In the genomic region with DNA sequence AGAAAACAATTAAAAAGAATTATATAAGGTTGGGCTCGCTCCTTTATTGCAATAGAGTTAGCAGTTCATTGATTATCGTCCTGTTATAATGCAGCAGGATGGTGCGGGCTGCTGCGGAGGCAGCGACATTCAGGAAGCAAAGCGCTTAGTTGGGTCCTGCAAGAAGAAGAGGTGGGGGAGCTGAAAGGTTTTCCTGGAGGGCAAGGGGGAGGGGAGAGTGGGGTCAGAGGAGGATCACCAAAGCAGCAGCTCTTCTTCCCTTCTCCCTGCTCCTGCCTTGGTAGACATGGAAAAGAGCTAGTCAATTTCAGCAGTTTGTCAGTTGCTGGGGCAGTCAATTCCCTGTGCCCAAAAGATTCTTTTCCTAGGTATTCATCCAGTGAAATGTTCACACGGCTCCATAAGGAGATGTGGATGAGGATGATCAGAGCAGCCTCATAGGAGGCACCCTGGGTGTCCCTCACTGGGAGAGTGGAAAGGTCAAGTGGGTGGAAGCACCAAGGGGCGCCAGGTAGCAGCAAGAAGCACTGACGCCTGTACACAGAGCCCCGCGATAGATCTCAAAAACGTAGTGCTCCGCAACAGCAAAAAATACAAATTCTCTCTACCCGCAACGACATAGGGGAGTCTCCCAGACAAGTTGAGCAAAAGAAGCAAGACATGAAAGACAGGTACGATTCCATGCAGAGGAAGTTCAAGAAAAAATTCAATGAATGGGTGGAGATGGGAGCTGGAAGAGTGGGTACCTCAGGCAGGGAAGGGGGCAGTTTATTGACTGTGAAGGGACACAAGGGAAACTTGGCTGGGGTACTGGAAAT, we compare ENCODE assay signal across 27 cellular contexts. TPM values are rescaled to one million over a fixed set of nuclear protein-coding genes. Genes with fewer than 3 reads are reported as not detected.
DNase-seq lines count a peak whose midpoint lies in the region; ATAC-seq, FAIRE-seq and TF ChIP-seq lines count a peak whose summit lies in the region.
"Had no signal": no experiment of that assay in that cellular context is flagged by ENCODE, and none has a peak within 500 bp of the region (broad histone marks: within the 10 kb centered on the region; RNA-seq: fewer than 3 reads in every experiment).

No MANE protein-coding gene starts in this region.

- no peak overlapping the region for H4K91ac ChIP-seq in IMR-90 (ENCODE audit: insufficient read depth, low read depth, low read length)

- H2AFZ ChIP-seq in IMR-90 (replicated peaks; ENCODE audit: low read length, poor library complexity) (peak overlapping the region; percentile 56), endothelial cell of umbilical vein (ENCODE audit: low read depth, low read length) (no peak overlapping the region)

- no peak overlapping the region for H3K4me3 ChIP-seq in Caco-2 (ENCODE audit: low read depth, low read length)
- H3K4me3 ChIP-seq in IMR-90 (ENCODE audit: insufficient read depth, low read depth, low read length) = no peak overlapping the region
- H3K4me3 ChIP-seq in endothelial cell of umbilical vein (replicated peaks in 1 of 3; ENCODE audit: insufficient read depth in 1 of 3, low read depth in 1 of 3, low read length in 3 of 3) = peak overlapping the region in 1 of 3 experiments; percentile 9
- H3K4me3 ChIP-seq in ovary = no peak overlapping the region
- H3K4me3 ChIP-seq: mucosa of descending colon, tibial artery had no signal

- H3K4me2 ChIP-seq in IMR-90 (ENCODE audit: low read depth, low read length) (no peak overlapping the region), endothelial cell of umbilical vein (ENCODE audit: insufficient read depth, low read length) (peak overlapping the region; percentile 39)

- dilution Hi-C loops in IMR-90 (cut with HindIII; ENCODE audit: low sequenced_read_pairs, unreplicated experiment) = no loop called here
- dilution Hi-C loops in endothelial cell of umbilical vein (cut with MboI; ENCODE audit: extremely low pct_ligation_motif_present, low sequenced_read_pairs) = no loop called here

- H3K36me3 Mint-ChIP-seq in Caco-2 (ENCODE audit: insufficient read depth, unreplicated experiment) (no peaks in the 10 kb centered on the region), neural crest cell (ENCODE audit: low read depth) (no peaks in the 10 kb centered on the region), T-helper 17 cell (ENCODE audit: low read depth) (peaks cover under 1% of the 10 kb centered on the region)
- H3K36me3 Mint-ChIP-seq in activated CD8-positive, alpha-beta T cell treated with anti-CD3 and anti-CD28 coated beads for 36 hours (ENCODE audit: low read depth) = no peaks in the 10 kb centered on the region
- H3K36me3 Mint-ChIP-seq: activated naive CD8-positive, alpha-beta T cell treated with anti-CD3 and anti-CD28 coated beads, Interleukin-2, amount 10 ng/mL, durations not matched to agents 7 days and 5 days; IgD-negative memory B cell had no signal

- no peaks in the 10 kb centered on the region for H3K36me3 ChIP-seq in Caco-2 (ENCODE audit: control insufficient read depth, insufficient read depth, low read length)
- no peaks in the 10 kb centered on the region for H3K36me3 ChIP-seq in IMR-90 (ENCODE audit: control insufficient read depth, insufficient read depth, low read length)
- no peaks in the 10 kb centered on the region for H3K36me3 ChIP-seq in endothelial cell of umbilical vein (ENCODE audit: control insufficient read depth in 2 of 2, extremely low read depth in 1 of 2, insufficient read depth in 2 of 2, low read length in 2 of 2)
- H3K36me3 ChIP-seq in ovary = no peaks in the 10 kb centered on the region
- H3K36me3 ChIP-seq: tibial artery had no signal

- H3K14ac ChIP-seq in IMR-90 (replicated peaks; ENCODE audit: low read depth, low read length) = no peak overlapping the region

- in situ Hi-C loops in IMR-90 (cut with MboI; ENCODE audit: low sequenced_read_pairs) = no loop called here

- no peak overlapping the region for H3K4ac ChIP-seq in IMR-90 (ENCODE audit: low read depth, low read length)

- 38% methylated on average over 4 of the region's 16 CpGs; no CpG with 5 or more reads in 1 of the 2 experiments for WGBS in IMR-90 (ENCODE audit: extremely low coverage in 2 of 2, insufficient read length in 1 of 2), 2 experiments
- 31 to 45% (median 38%) methylated on average over 16 of the region's 16 CpGs for WGBS in ovary, 3 donors

- H2BK15ac ChIP-seq in IMR-90 (ENCODE audit: low read depth, low read length) = no peak overlapping the region

- no peaks in the 10 kb centered on the region for H3K9me1 ChIP-seq in IMR-90 (ENCODE audit: insufficient read depth, low read length)
- no peaks in the 10 kb centered on the region for H3K9me1 ChIP-seq in endothelial cell of umbilical vein (replicated peaks; ENCODE audit: control insufficient read depth, extremely low read depth, insufficient read depth, low read length)

- H4K5ac ChIP-seq in IMR-90 (ENCODE audit: low read depth, low read length) = no peak overlapping the region

- H3K4me3 Mint-ChIP-seq in Caco-2 (ENCODE audit: unreplicated experiment) = peak overlapping the region; percentile 50
- H3K4me3 Mint-ChIP-seq in neural crest cell = peak overlapping the region; percentile 66
- H3K4me3 Mint-ChIP-seq in T-helper 17 cell = no peak overlapping the region
- H3K4me3 Mint-ChIP-seq in activated CD8-positive, alpha-beta T cell treated with anti-CD3 and anti-CD28 coated beads for 36 hours = no peak overlapping the region
- H3K4me3 Mint-ChIP-seq: activated naive CD8-positive, alpha-beta T cell treated with anti-CD3 and anti-CD28 coated beads, Interleukin-2, amount 10 ng/mL, durations not matched to agents 7 days and 5 days; activated T-helper 1 cell treated with anti-CD3 and anti-CD28 coated beads, Interleukin-12 subunit alpha, Interleukin-12 subunit beta, Interleukin-2, Interleukin-4 antibody, amounts not matched to agents 30 ng/mL and 10 ng/mL and 1 ng/mL, durations not matched to agents 14 hours and 24 hours and 36 hours had no signal

- TF ChIP-seq CTCF in Caco-2 (IDR thresholded peaks at IDR 0.05; ENCODE audit: insufficient read depth in 1 of 2, low read depth in 1 of 2, low read length in 1 of 2, severe bottlenecking in 1 of 2, unreplicated experiment in 1 of 2) (no peak), IMR-90 (conservative IDR thresholded peaks at IDR 0.05; ENCODE audit: low read depth, low read length) (no peak), endothelial cell of umbilical vein (IDR thresholded peaks at IDR 0.05; ENCODE audit: extremely low read depth in 1 of 2, insufficient read depth in 1 of 2, low read depth in 1 of 2, low read length in 2 of 2) (no peak), neural crest cell (conservative IDR thresholded peaks at IDR 0.05) (no peak), ovary (IDR thresholded peaks at IDR 0.05) (no peak)
- TF ChIP-seq CTCF in activated CD8-positive, alpha-beta T cell treated with anti-CD3 and anti-CD28 coated beads for 36 hours (IDR thresholded peaks at IDR 0.05) = no peak

- TF ChIP-seq RAD21 in IMR-90 (IDR thresholded peaks at IDR 0.05; ENCODE audit: low read length) = no peak

- H3K27me3 Mint-ChIP-seq in Caco-2 (ENCODE audit: insufficient read depth, unreplicated experiment) (no peaks in the 10 kb centered on the region), neural crest cell (ENCODE audit: low read depth) (peaks cover 5% of the 10 kb centered on the region), T-helper 17 cell (peaks cover 55% of the 10 kb centered on the region)
- H3K27me3 Mint-ChIP-seq in activated CD8-positive, alpha-beta T cell treated with anti-CD3 and anti-CD28 coated beads for 36 hours = peaks cover 27% of the 10 kb centered on the region

- peaks cover 31% of the 10 kb centered on the region for H3K4me1 Mint-ChIP-seq in Caco-2 (ENCODE audit: low read depth, unreplicated experiment)
- peaks cover 22% of the 10 kb centered on the region for H3K4me1 Mint-ChIP-seq in neural crest cell
- H3K4me1 Mint-ChIP-seq in T-helper 17 cell = peaks cover 5% of the 10 kb centered on the region
- peaks cover 4% of the 10 kb centered on the region for H3K4me1 Mint-ChIP-seq in activated CD8-positive, alpha-beta T cell treated with anti-CD3 and anti-CD28 coated beads for 36 hours (ENCODE audit: low read depth)
- H3K4me1 Mint-ChIP-seq: IgD-negative memory B cell had no signal

- TF ChIP-seq POLR2A in IMR-90 (IDR thresholded peaks at IDR 0.05; ENCODE audit: low read depth, low read length) = no peak
- TF ChIP-seq POLR2A in endothelial cell of umbilical vein (IDR thresholded peaks at IDR 0.05; ENCODE audit: low read depth, low read length) = no peak
- TF ChIP-seq POLR2A in ovary (IDR thresholded peaks at IDR 0.05) = no peak

- no peak for ATAC-seq in IMR-90 (ENCODE audit: low read depth)
- no peak for ATAC-seq in GM18517 (IDR thresholded peaks at IDR 0.05; ENCODE audit: unreplicated experiment)
- no peak for ATAC-seq in T-helper 17 cell
- no peak for ATAC-seq in activated CD8-positive, alpha-beta T cell treated with anti-CD3 and anti-CD28 coated beads for 36 hours
- ATAC-seq: esophagus mucosa; Panc1; stimulated activated naive CD8-positive, alpha-beta T cell treated with anti-CD3 and anti-CD28 coated beads, Interleukin-15, Interleukin-2, amounts not matched to agents 100 U/mL and 50 U/mL, for 24 hours had no signal

- no peak for TF ChIP-seq EP300 in ovary (IDR thresholded peaks at IDR 0.05)

- no peaks in the 10 kb centered on the region for H3K79me2 ChIP-seq in endothelial cell of umbilical vein (ENCODE audit: control insufficient read depth, insufficient read depth, low read length)

- H3K18ac ChIP-seq in IMR-90 (ENCODE audit: low read depth, low read length) = no peak overlapping the region

- H3K56ac ChIP-seq in IMR-90 (ENCODE audit: extremely low read depth, insufficient read depth, low read length) = no peak overlapping the region

- CTCF ChIA-PET in Caco-2 (lab: Charles Lee) = interaction anchor here (0.7 to 2.1 kb wide), 2 partner anchors 16 to 194 kb away, joined by 3 to 6 read pairs; no protein-coding TSS in a partner anchor
- CTCF ChIA-PET in IMR-90 (lab: Yijun Ruan, JAX) = no interaction called here
- CTCF ChIA-PET in endothelial cell of umbilical vein (lab: Charles Lee) = interaction anchor here (1.0 to 2.2 kb wide), 9 partner anchors 10 to 131 kb away, joined by 3 to 12 read pairs (median 4); a partner anchor contains a TSS
- CTCF ChIA-PET in activated CD8-positive, alpha-beta T cell treated with anti-CD3 and anti-CD28 coated beads for 36 hours (lab: Charles Lee) = interaction anchor here (1.1 kb wide), 2 partner anchors 13 to 204 kb away, joined by 3 read pairs; no protein-coding TSS in a partner anchor

- no peak overlapping the region for H3K27ac ChIP-seq in IMR-90 (ENCODE audit: insufficient read depth, low read length)
- no peak overlapping the region for H3K27ac ChIP-seq in endothelial cell of umbilical vein (ENCODE audit: insufficient read depth, low read depth, low read length)
- no peak overlapping the region for H3K27ac ChIP-seq in ovary
- H3K27ac ChIP-seq: tibial artery had no signal

- H2BK120ac ChIP-seq in IMR-90 (ENCODE audit: low read depth, low read length) = no peak overlapping the region

- BruUV-seq in Caco-2 (replicated peaks; lab: Mats Ljungman, UMichigan) (no TSS peak), IMR-90 (replicated peaks; lab: Mats Ljungman, UMichigan) (no TSS peak), endothelial cell of umbilical vein (replicated peaks; lab: Mats Ljungman, UMichigan) (no TSS peak)

- no peaks in the 10 kb centered on the region for H4K20me1 ChIP-seq in IMR-90 (ENCODE audit: insufficient read depth, low read length)
- H4K20me1 ChIP-seq in endothelial cell of umbilical vein (replicated peaks; ENCODE audit: control insufficient read depth, extremely low read depth, insufficient read depth, low read length) = no peaks in the 10 kb centered on the region

- no peak overlapping the region for H4K8ac ChIP-seq in IMR-90 (ENCODE audit: low read depth in 2 of 2, low read length in 2 of 2)

- H3K79me1 ChIP-seq in IMR-90 (ENCODE audit: low read depth in 1 of 2, low read length in 2 of 2) = no peaks in the 10 kb centered on the region

- peak overlapping the region; percentile 47 for H3K27ac Mint-ChIP-seq in Caco-2 (ENCODE audit: unreplicated experiment)
- H3K27ac Mint-ChIP-seq in neural crest cell (ENCODE audit: unreplicated experiment) = no peak overlapping the region
- no peak overlapping the region for H3K27ac Mint-ChIP-seq in T-helper 17 cell
- no peak overlapping the region for H3K27ac Mint-ChIP-seq in activated CD8-positive, alpha-beta T cell treated with anti-CD3 and anti-CD28 coated beads for 36 hours
- H3K27ac Mint-ChIP-seq: activated naive CD8-positive, alpha-beta T cell treated with anti-CD3 and anti-CD28 coated beads, Interleukin-2, amount 10 ng/mL, durations not matched to agents 7 days and 5 days; activated T-helper 1 cell treated with anti-CD3 and anti-CD28 coated beads, Interleukin-12 subunit alpha, Interleukin-12 subunit beta, Interleukin-2, Interleukin-4 antibody, amounts not matched to agents 30 ng/mL and 10 ng/mL and 1 ng/mL, durations not matched to agents 14 hours and 24 hours and 36 hours; IgD-negative memory B cell had no signal

- H3K9me3 Mint-ChIP-seq in Caco-2 (ENCODE audit: unreplicated experiment) = no peaks in the 10 kb centered on the region
- no peaks in the 10 kb centered on the region for H3K9me3 Mint-ChIP-seq in neural crest cell
- no peaks in the 10 kb centered on the region for H3K9me3 Mint-ChIP-seq in activated CD8-positive, alpha-beta T cell treated with anti-CD3 and anti-CD28 coated beads for 36 hours
- H3K9me3 Mint-ChIP-seq: activated naive CD8-positive, alpha-beta T cell treated with anti-CD3 and anti-CD28 coated beads, Interleukin-2, amount 10 ng/mL, durations not matched to agents 7 days and 5 days; activated T-helper 1 cell treated with anti-CD3 and anti-CD28 coated beads, Interleukin-12 subunit alpha, Interleukin-12 subunit beta, Interleukin-2, Interleukin-4 antibody, amounts not matched to agents 30 ng/mL and 10 ng/mL and 1 ng/mL, durations not matched to agents 14 hours and 24 hours and 36 hours had no signal

- H3K4me1 ChIP-seq in Caco-2 = peaks cover 20% of the 10 kb centered on the region
- no peaks in the 10 kb centered on the region for H3K4me1 ChIP-seq in IMR-90 (ENCODE audit: control insufficient read depth, insufficient read depth, low read length)
- peaks cover 7% of the 10 kb centered on the region for H3K4me1 ChIP-seq in endothelial cell of umbilical vein (ENCODE audit: control insufficient read depth, extremely low read depth, insufficient read depth, low read length)
- no peaks in the 10 kb centered on the region for H3K4me1 ChIP-seq in ovary (ENCODE audit: insufficient read depth)
- H3K4me1 ChIP-seq: tibial artery had no signal

- H2AK9ac ChIP-seq in IMR-90 (replicated peaks; ENCODE audit: low read depth, low read length, poor library complexity) = no peak overlapping the region

- POLR2A ChIA-PET in Caco-2 (lab: Charles Lee) = interaction anchor here (0.6 kb wide), 1 partner anchor 10 kb away, joined by 5 read pairs; no protein-coding TSS in a partner anchor
- POLR2A ChIA-PET in IMR-90 (lab: Charles Lee; ENCODE audit: unreplicated experiment) = no interaction called here
- POLR2A ChIA-PET in endothelial cell of umbilical vein (lab: Charles Lee) = interaction anchor here (0.7 kb wide), 1 partner anchor 228 kb away, joined by 10 read pairs; no protein-coding TSS in a partner anchor
- POLR2A ChIA-PET in activated CD8-positive, alpha-beta T cell treated with anti-CD3 and anti-CD28 coated beads for 36 hours (lab: Charles Lee) = no interaction called here

- H3K23ac ChIP-seq in IMR-90 (ENCODE audit: low read depth, low read length) = no peak overlapping the region

- no peak for FAIRE-seq in endothelial cell of umbilical vein (lab: Jason Lieb, UNC)
- FAIRE-seq: A204.1, GM12892, GM19239 had no signal

- no peak overlapping the region for H2BK5ac ChIP-seq in IMR-90 (ENCODE audit: low read depth, low read length, poor library complexity, severe bottlenecking)

- DNase-seq in Caco-2 (no peak), IMR-90 (no peak), endothelial cell of umbilical vein (ENCODE audit: low read depth, low spot score) (no peak), neural crest cell (ENCODE audit: low read depth, low spot score) (no peak), ovary (no peak), T-helper 17 cell (no peak)
- no peak for DNase-seq in activated CD8-positive, alpha-beta T cell treated with anti-CD3 and anti-CD28 coated beads for 36 hours
- DNase-seq: activated CD4-positive, alpha-beta T cell treated with anti-CD3 and anti-CD28 coated beads for 4 hours; activated naive CD8-positive, alpha-beta T cell treated with anti-CD3 and anti-CD28 coated beads, Interleukin-2, amount 10 ng/mL, durations not matched to agents 7 days and 5 days; cerebellar nuclear complex; DMS79 treated with DMSO at 0.1 percent for 48 hours; effector CD8-positive, alpha-beta T cell; mucosa of descending colon; NCI-H1417; SIG-M5; stimulated activated CD4-positive, alpha-beta T cell treated with anti-CD3 and anti-CD28 coated beads, Interleukin-4, amount 100 ng/mL, for 24 hours; stimulated activated naive CD8-positive, alpha-beta T cell treated with anti-CD3 and anti-CD28 coated beads, Interleukin-15, Interleukin-2, amounts not matched to agents 100 U/mL and 50 U/mL, for 24 hours; T-helper 1 cell; tibial artery had no signal

- H3K9ac ChIP-seq in IMR-90 (ENCODE audit: low read depth, low read length) (no peak overlapping the region), endothelial cell of umbilical vein (replicated peaks; ENCODE audit: extremely low read depth, insufficient read depth, low read length) (no peak overlapping the region)

- intact Hi-C loops in Caco-2 (cut with micrococcal nuclease; ENCODE audit: unreplicated experiment) (no loop called here), IMR-90 (cut with micrococcal nuclease) (loop anchor here (2.0 kb wide), 1 partner anchor 43 kb away; no protein-coding TSS in a partner anchor), endothelial cell of umbilical vein (cut with micrococcal nuclease) (loop anchor here (5.0 kb wide), 1 partner anchor 41 kb away; no protein-coding TSS in a partner anchor), ovary (cut with DNase I) (no loop called here)
- intact Hi-C loops in activated CD8-positive, alpha-beta T cell treated with anti-CD3 and anti-CD28 coated beads for 36 hours (cut with micrococcal nuclease) = no loop called here

- no peaks in the 10 kb centered on the region for H3K9me3 ChIP-seq in Caco-2
- no peaks in the 10 kb centered on the region for H3K9me3 ChIP-seq in IMR-90 (ENCODE audit: control insufficient read depth, insufficient read depth, low read length)
- no peaks in the 10 kb centered on the region for H3K9me3 ChIP-seq in endothelial cell of umbilical vein (replicated peaks; ENCODE audit: control insufficient read depth, insufficient read depth, low read length)
- H3K9me3 ChIP-seq in ovary = no peaks in the 10 kb centered on the region
- no peaks in the 10 kb centered on the region for H3K9me3 ChIP-seq in T-helper 17 cell (ENCODE audit: control insufficient read depth, low read length, poor library complexity, severe bottlenecking)
- H3K9me3 ChIP-seq: mucosa of descending colon, tibial artery had no signal

- H2BK20ac ChIP-seq in IMR-90 (ENCODE audit: low read depth, low read length) = no peak overlapping the region

- H3K27me3 ChIP-seq in Caco-2 (replicated peaks; ENCODE audit: control insufficient read depth, insufficient read depth, low read length) (no peaks in the 10 kb centered on the region), IMR-90 (ENCODE audit: control insufficient read depth, insufficient read depth, low read length) (no peaks in the 10 kb centered on the region; the same call in 1 of the 2 replicates), endothelial cell of umbilical vein (ENCODE audit: control insufficient read depth in 2 of 2, insufficient read depth in 2 of 2, low read length in 2 of 2) (peaks cover 16% of the 10 kb centered on the region in 2 experiments), ovary (no peaks in the 10 kb centered on the region)

- no peak overlapping the region for H2AK5ac ChIP-seq in IMR-90 (ENCODE audit: low read depth, low read length)

RNA-seq across cellular contexts. Expression of a gene that starts 17.3 kb away (rescaled TPM):
- total RNA-seq in Caco-2 (2022) (37.8 and 48.5 TPM in 2 replicates), IMR-90 (2012; rRNA removed) (3.3 and 4.3 TPM in 2 replicates), endothelial cell of umbilical vein (32.2 and 39.4 TPM in 2 replicates), neural crest cell (55.0 and 59.6 TPM in 2 replicates), ovary (1 to 10 TPM in 3 of 7 donors, under 1 TPM in 3, not detected in 1; 0.25 to 5.3 (median 1.1) TPM), T-helper 17 cell (not detected)
- polyA plus RNA-seq in IMR-90 (2012; rRNA removed) (12.7 and 13.2 TPM in 2 replicates), endothelial cell of umbilical vein (5.5 and 7.3 TPM in 2 replicates), ovary (under 1 TPM; 0.33 to 0.39 TPM)
- polyA plus RNA-seq in IMR-90 (2012; cell fraction: cytosol; rRNA removed) = 9.5 TPM in 2 replicates
- 17.9 and 24.9 TPM in 2 replicates for polyA plus RNA-seq in IMR-90 (2012; cell fraction: nucleus; rRNA removed; ENCODE audit: low replicate concordance)
- polyA plus RNA-seq in endothelial cell of umbilical vein (2011; cell fraction: cytosol; rRNA removed) = 9.0 and 11.8 TPM in 2 replicates
- 11.7 and 17.6 TPM in 2 replicates for polyA plus RNA-seq in endothelial cell of umbilical vein (2011; cell fraction: nucleus; rRNA removed)
- 15.3 and 20.1 TPM in 2 replicates for polyA plus RNA-seq in endothelial cell of umbilical vein (2012)
- 3.6 and 10.0 TPM in 2 replicates for polyA minus RNA-seq in endothelial cell of umbilical vein
- 2.7 TPM for polyA minus RNA-seq in endothelial cell of umbilical vein (2011; cell fraction: cytosol; rRNA and poly(A)+ RNA removed)
- polyA minus RNA-seq in endothelial cell of umbilical vein (2011; cell fraction: nucleus; rRNA and poly(A)+ RNA removed) = 2.9 and 5.9 TPM in 2 replicates
- total RNA-seq in activated CD8-positive, alpha-beta T cell treated with anti-CD3 and anti-CD28 coated beads for 36 hours = 1 to 10 TPM; 5.0 to 5.4 TPM
- polyA plus RNA-seq: IgD-negative memory B cell had no signal

Comparison
In these comparisons a context has a peak if more than half of its experiments do, and no peak if none do; other contexts are left out.
1. H3K4me3 Mint-ChIP-seq: peak in Caco-2 (single experiment) and neural crest cell (single experiment); none in T-helper 17 cell (single experiment) and activated CD8-positive, alpha-beta T cell treated with anti-CD3 and anti-CD28 coated beads for 36 hours (single experiment).
2. POLR2A ChIA-PET loops: an anchor here in Caco-2 (0.6 kb wide) and endothelial cell of umbilical vein (0.7 kb wide); none called in IMR-90 and activated CD8-positive, alpha-beta T cell treated with anti-CD3 and anti-CD28 coated beads for 36 hours.
3. intact Hi-C loops: an anchor here in IMR-90 (2.0 kb wide) and endothelial cell of umbilical vein (5.0 kb wide); none called in Caco-2, ovary and activated CD8-positive, alpha-beta T cell treated with anti-CD3 and anti-CD28 coated beads for 36 hours.